In the genomic region with DNA sequence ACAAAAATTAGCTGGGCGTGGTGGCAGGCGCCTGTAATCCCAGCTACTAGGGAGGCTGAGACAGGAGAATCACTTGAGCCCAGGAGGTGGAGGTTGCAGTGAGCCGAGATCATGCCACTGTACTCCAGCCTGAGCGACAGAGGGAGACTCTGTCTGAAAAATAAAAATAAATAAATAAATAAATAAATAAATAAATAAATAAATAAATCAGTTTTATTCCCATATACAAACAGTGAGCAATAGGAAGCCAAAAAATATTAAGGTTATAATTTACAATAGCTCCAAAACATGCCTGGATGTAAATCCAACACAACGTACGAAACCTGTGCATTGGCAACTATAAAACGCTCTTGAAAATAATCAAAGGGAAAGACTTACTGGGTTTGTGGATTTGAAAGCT, we compare ENCODE assay signal across 1 cellular context.
TF ChIP-seq lines count a peak whose summit lies in the region.

No MANE protein-coding gene starts in this region.

TF ChIP-seq in HEK293, 187 proteins besides CTCF, POLR2A, EP300 and RAD21 (continued from another document):
- TF ChIP-seq, protein P1, sequence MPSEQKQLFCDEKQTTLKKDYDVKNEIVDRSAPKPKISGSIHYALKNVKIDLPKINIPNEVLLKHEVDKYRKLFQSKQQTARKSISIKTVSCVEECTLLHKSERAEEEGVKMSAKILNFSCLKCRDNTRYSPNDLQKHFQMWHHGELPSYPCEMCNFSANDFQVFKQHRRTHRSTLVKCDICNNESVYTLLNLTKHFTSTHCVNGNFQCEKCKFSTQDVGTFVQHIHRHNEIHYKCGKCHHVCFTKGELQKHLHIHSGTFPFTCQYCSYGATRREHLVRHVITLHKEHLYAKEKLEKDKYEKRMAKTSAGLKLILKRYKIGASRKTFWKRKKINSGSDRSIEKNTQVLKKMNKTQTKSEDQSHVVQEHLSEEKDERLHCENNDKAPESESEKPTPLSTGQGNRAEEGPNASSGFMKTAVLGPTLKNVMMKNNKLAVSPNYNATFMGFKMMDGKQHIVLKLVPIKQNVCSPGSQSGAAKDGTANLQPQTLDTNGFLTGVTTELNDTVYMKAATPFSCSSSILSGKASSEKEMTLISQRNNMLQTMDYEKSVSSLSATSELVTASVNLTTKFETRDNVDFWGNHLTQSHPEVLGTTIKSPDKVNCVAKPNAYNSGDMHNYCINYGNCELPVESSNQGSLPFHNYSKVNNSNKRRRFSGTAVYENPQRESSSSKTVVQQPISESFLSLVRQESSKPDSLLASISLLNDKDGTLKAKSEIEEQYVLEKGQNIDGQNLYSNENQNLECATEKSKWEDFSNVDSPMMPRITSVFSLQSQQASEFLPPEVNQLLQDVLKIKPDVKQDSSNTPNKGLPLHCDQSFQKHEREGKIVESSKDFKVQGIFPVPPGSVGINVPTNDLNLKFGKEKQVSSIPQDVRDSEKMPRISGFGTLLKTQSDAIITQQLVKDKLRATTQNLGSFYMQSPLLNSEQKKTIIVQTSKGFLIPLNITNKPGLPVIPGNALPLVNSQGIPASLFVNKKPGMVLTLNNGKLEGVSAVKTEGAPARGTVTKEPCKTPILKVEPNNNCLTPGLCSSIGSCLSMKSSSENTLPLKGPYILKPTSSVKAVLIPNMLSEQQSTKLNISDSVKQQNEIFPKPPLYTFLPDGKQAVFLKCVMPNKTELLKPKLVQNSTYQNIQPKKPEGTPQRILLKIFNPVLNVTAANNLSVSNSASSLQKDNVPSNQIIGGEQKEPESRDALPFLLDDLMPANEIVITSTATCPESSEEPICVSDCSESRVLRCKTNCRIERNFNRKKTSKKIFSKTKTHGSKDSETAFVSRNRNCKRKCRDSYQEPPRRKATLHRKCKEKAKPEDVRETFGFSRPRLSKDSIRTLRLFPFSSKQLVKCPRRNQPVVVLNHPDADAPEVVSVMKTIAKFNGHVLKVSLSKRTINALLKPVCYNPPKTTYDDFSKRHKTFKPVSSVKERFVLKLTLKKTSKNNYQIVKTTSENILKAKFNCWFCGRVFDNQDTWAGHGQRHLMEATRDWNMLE (tag by site-specific recombination; conservative IDR thresholded peaks at IDR 0.05; ENCODE audit: low read depth) = peak; percentile 88
- 0 out of 2 replicates have a peak, but pooled peaks have one; percentile 30 for TF ChIP-seq ZFP37 (tag by site-specific recombination; IDR thresholded peaks at IDR 0.05)
